9 cellular contexts compared by ENCODE assay signal in genomic region chr1:64163972-64164371, GRCh38.
DNase-seq lines count a peak whose midpoint lies in the region; ATAC-seq, FAIRE-seq and TF ChIP-seq lines count a peak whose summit lies in the region.
"Had no signal": no experiment of that assay in that cellular context is flagged by ENCODE, and none has a peak within 500 bp of the region (broad histone marks: within the 10 kb centered on the region; RNA-seq: fewer than 3 reads in every experiment).

No MANE protein-coding gene starts in this region.

- TF ChIP-seq CTCF in fibroblast of pulmonary artery (IDR thresholded peaks at IDR 0.05; ENCODE audit: low read length, missing control alignments) = peak; percentile 70

- H3K36me3 Mint-ChIP-seq in effector memory CD8-positive, alpha-beta T cell (ENCODE audit: insufficient read depth) = no peaks in the 10 kb centered on the region

- H3K27me3 Mint-ChIP-seq in effector memory CD8-positive, alpha-beta T cell = peaks cover 22 to 38% of the 10 kb centered on the region in 2 donors

- no peaks in the 10 kb centered on the region for H3K4me1 Mint-ChIP-seq in effector memory CD8-positive, alpha-beta T cell (ENCODE audit: low read depth in 2 of 2)

- DNase-seq in H54 (ENCODE audit: insufficient read length, low spot score) = peak; percentile 15
- DNase-seq in RCC 7860 (ENCODE audit: low spot score) = peak; percentile 20
- peak; percentile 67 for DNase-seq in fibroblast of pulmonary artery (ENCODE audit: low read depth)
- peak; percentile 15 for DNase-seq in putamen (ENCODE audit: low spot score)
- no peak for DNase-seq in activated T-cell treated with anti-CD3 and anti-CD28 coated beads, Interleukin-2, amount 50 U/mL, for 1 hour
- no peak for DNase-seq in effector memory CD8-positive, alpha-beta T cell

- FAIRE-seq in H54 (lab: Jason Lieb, UNC) = peak; percentile 61
- FAIRE-seq in RCC 7860 (lab: Jason Lieb, UNC) = no peak
- FAIRE-seq: islet of Langerhans had no signal

- ATAC-seq in effector memory CD8-positive, alpha-beta T cell (replicated peaks) = no peak
- ATAC-seq in HG03354 (IDR thresholded peaks at IDR 0.05; ENCODE audit: poor library complexity, severe bottlenecking, unreplicated experiment) = no peak
- no peak for ATAC-seq in HG02981 (IDR thresholded peaks at IDR 0.05; ENCODE audit: unreplicated experiment)

- TF ChIP-seq POLR2A in H54 (IDR thresholded peaks at IDR 0.05; ENCODE audit: low read depth, low read length) = no peak

- H3K4me3 ChIP-seq in fibroblast of pulmonary artery (replicated peaks; ENCODE audit: low read depth, low read length) = no peak overlapping the region

- H3K4me3 Mint-ChIP-seq in effector memory CD8-positive, alpha-beta T cell = no peak overlapping the region

- no peaks in the 10 kb centered on the region for H3K9me3 Mint-ChIP-seq in effector memory CD8-positive, alpha-beta T cell

- no peak overlapping the region for H3K27ac Mint-ChIP-seq in effector memory CD8-positive, alpha-beta T cell

Comparison
In these comparisons a context has a peak if more than half of its experiments do, and no peak if none do; other contexts are left out.
1. DNase-seq: peak in H54 (single experiment), RCC 7860 (single experiment), fibroblast of pulmonary artery (single experiment) and putamen (single experiment); none in activated T-cell treated with anti-CD3 and anti-CD28 coated beads, Interleukin-2, amount 50 U/mL, for 1 hour (single experiment) and effector memory CD8-positive, alpha-beta T cell (0 of 3).